In genomic region chr18:9925795-9926194, GRCh38 we compare ENCODE assay signal across 25 cellular contexts. TPM values are rescaled to one million over a fixed set of nuclear protein-coding genes. Genes with fewer than 3 reads are reported as not detected.
DNase-seq lines count a peak whose midpoint lies in the region; ATAC-seq, FAIRE-seq and TF ChIP-seq lines count a peak whose summit lies in the region.
"Had no signal": no experiment of that assay in that cellular context is flagged by ENCODE, and none has a peak within 500 bp of the region (broad histone marks: within the 10 kb centered on the region; RNA-seq: fewer than 3 reads in every experiment).

No MANE protein-coding gene starts in this region.

- no peaks in the 10 kb centered on the region for H3K9me2 ChIP-seq in Loucy (replicated peaks; ENCODE audit: low read depth, low read length)

- POLR2A ChIA-PET in A549 (lab: Yijun Ruan, JAX) = no interaction called here

- no peak overlapping the region for H3K27ac ChIP-seq in A549

- H3K27ac Mint-ChIP-seq in endothelial cell (ENCODE audit: unreplicated experiment) (peak overlapping the region; percentile 42), osteocyte (ENCODE audit: unreplicated experiment) (peak overlapping the region; percentile 67)
- H3K27ac Mint-ChIP-seq: activated CD8-positive, alpha-beta memory T cell treated with anti-CD3 and anti-CD28 coated beads, Interleukin-2, amount 10 ng/mL, durations not matched to agents 7 days and 5 days; nephron; T-cell had no signal

- H3K4me1 Mint-ChIP-seq in endothelial cell (ENCODE audit: unreplicated experiment) (peaks cover 55% of the 10 kb centered on the region), osteocyte (ENCODE audit: unreplicated experiment) (peaks cover 60% of the 10 kb centered on the region)

- ATAC-seq in A549 (no peak), omental fat pad (ENCODE audit: low FRiP score) (no peak)
- ATAC-seq: activated CD8-positive, alpha-beta memory T cell treated with anti-CD3 and anti-CD28 coated beads, Interleukin-2, amount 10 ng/mL, durations not matched to agents 7 days and 5 days; CD8-positive, alpha-beta T cell; PC-3; T-cell had no signal

- CTCF ChIA-PET in A549 (lab: Yijun Ruan, JAX) = interaction anchor here (1.3 kb wide), 1 partner anchor 10 kb away, joined by 3 read pairs; no protein-coding TSS in a partner anchor

- no peaks in the 10 kb centered on the region for H3K36me3 Mint-ChIP-seq in endothelial cell (ENCODE audit: low read depth, unreplicated experiment)
- no peaks in the 10 kb centered on the region for H3K36me3 Mint-ChIP-seq in osteocyte (ENCODE audit: unreplicated experiment)
- H3K36me3 Mint-ChIP-seq: activated CD8-positive, alpha-beta memory T cell treated with anti-CD3 and anti-CD28 coated beads, Interleukin-2, amount 10 ng/mL, durations not matched to agents 7 days and 5 days; CD8-positive, alpha-beta T cell; T-cell had no signal

- TF ChIP-seq RAD21 in A549 (conservative IDR thresholded peaks at IDR 0.05 in 1 of 2, IDR thresholded peaks at IDR 0.05 in 1 of 2) = no peak

- no peak overlapping the region for H3K4me3 ChIP-seq in A549
- no peak overlapping the region for H3K4me3 ChIP-seq in Loucy (ENCODE audit: low read length, poor library complexity, severe bottlenecking)

- no peak overlapping the region for H3K9ac ChIP-seq in Loucy (ENCODE audit: low read depth, low read length, poor library complexity, severe bottlenecking)

- no peak overlapping the region for H3K4me3 Mint-ChIP-seq in endothelial cell (ENCODE audit: unreplicated experiment)
- H3K4me3 Mint-ChIP-seq in osteocyte (ENCODE audit: unreplicated experiment) = no peak overlapping the region
- H3K4me3 Mint-ChIP-seq: activated CD8-positive, alpha-beta memory T cell treated with anti-CD3 and anti-CD28 coated beads, Interleukin-2, amount 10 ng/mL, durations not matched to agents 7 days and 5 days; CD8-positive, alpha-beta T cell; nephron had no signal

- TF ChIP-seq CTCF in A549 (IDR thresholded peaks at IDR 0.05) = no peak
- no peak for TF ChIP-seq CTCF in Loucy (conservative IDR thresholded peaks at IDR 0.05; ENCODE audit: low read length)
- TF ChIP-seq CTCF in endothelial cell (IDR thresholded peaks at IDR 0.05; ENCODE audit: unreplicated experiment) = no peak
- no peak for TF ChIP-seq CTCF in osteocyte (IDR thresholded peaks at IDR 0.05)
- no peak for TF ChIP-seq CTCF in omental fat pad (IDR thresholded peaks at IDR 0.05)

- H3K27me3 ChIP-seq in Loucy (ENCODE audit: insufficient read depth, low read length, poor library complexity, severe bottlenecking) = no peaks in the 10 kb centered on the region

- TF ChIP-seq POLR2A in A549 (IDR thresholded peaks at IDR 0.05; ENCODE audit: low read length) = no peak

- no peak overlapping the region for H2AFZ ChIP-seq in Loucy (ENCODE audit: low read length)

- no peaks in the 10 kb centered on the region for H3K9me3 ChIP-seq in A549
- H3K9me3 ChIP-seq in Loucy (ENCODE audit: insufficient read depth, low read depth, low read length) = no peaks in the 10 kb centered on the region

- peak overlapping the region; percentile 44 for H3K4me2 ChIP-seq in A549
- H3K4me2 ChIP-seq in Loucy (ENCODE audit: low read depth, low read length, poor library complexity, severe bottlenecking) = peak overlapping the region; percentile 25

- H3K4me1 ChIP-seq in A549 (peaks cover 76% of the 10 kb centered on the region), Loucy (ENCODE audit: insufficient read depth, low read length, poor library complexity, severe bottlenecking) (peaks cover 62% of the 10 kb centered on the region)

- no peak for FAIRE-seq in A549 (lab: Jason Lieb, UNC)
- FAIRE-seq: GM19239, urothelium cell line had no signal

- 73% methylated on average over 4 of the region's 4 CpGs for WGBS in A549 (ENCODE audit: missing lambda C conversion rate)

- no peak for TF ChIP-seq EP300 in A549 (IDR thresholded peaks at IDR 0.05)

- H3K9me3 Mint-ChIP-seq in endothelial cell (ENCODE audit: unreplicated experiment) = no peaks in the 10 kb centered on the region
- no peaks in the 10 kb centered on the region for H3K9me3 Mint-ChIP-seq in osteocyte (ENCODE audit: unreplicated experiment)
- H3K9me3 Mint-ChIP-seq: CD8-positive, alpha-beta T cell; nephron; T-cell had no signal

- H3F3A ChIP-seq in Loucy (ENCODE audit: low read depth) = no peaks in the 10 kb centered on the region

- DNase-seq in A549 (ENCODE audit: low read depth in 1 of 2, low spot score in 1 of 2) (no peak), endothelial cell (ENCODE audit: low spot score) (no peak), osteocyte (ENCODE audit: extremely low spot score, unreplicated experiment) (no peak), NCI-H510A treated with DMSO at 0.1 percent for 48 hours (lab: John Stamatoyannopoulos, UW) (no peak), omental fat pad (ENCODE audit: low spot score) (no peak), amniotic stem cell (lab: John Stamatoyannopoulos, UW) (no peak), Kasumi-1 (lab: John Stamatoyannopoulos, UW) (no peak)
- DNase-seq: activated CD4-positive, alpha-beta T cell treated with anti-CD3 and anti-CD28 coated beads for 48 hours; activated CD8-positive, alpha-beta memory T cell treated with anti-CD3 and anti-CD28 coated beads, Interleukin-2, amount 10 ng/mL, durations not matched to agents 7 days and 5 days; CD8-positive, alpha-beta T cell; NCI-H2171 treated with DMSO at 0.1 percent for 48 hours; NCI-H774; PC-3; SHP77; stimulated activated CD8-positive, alpha-beta memory T cell treated with anti-CD3 and anti-CD28 coated beads, Interleukin-4, amount 100 ng/mL, for 48 hours; T-cell had no signal

- H3K27me3 Mint-ChIP-seq in endothelial cell (ENCODE audit: unreplicated experiment) (no peaks in the 10 kb centered on the region), osteocyte (ENCODE audit: unreplicated experiment) (no peaks in the 10 kb centered on the region)
- H3K27me3 Mint-ChIP-seq: activated CD8-positive, alpha-beta memory T cell treated with anti-CD3 and anti-CD28 coated beads, Interleukin-2, amount 10 ng/mL, durations not matched to agents 7 days and 5 days; T-cell had no signal

- H3K36me3 ChIP-seq in Loucy (ENCODE audit: insufficient read depth, low read length) = no peaks in the 10 kb centered on the region; the same call in 1 of the 2 replicates

- H4K20me1 ChIP-seq in Loucy (ENCODE audit: insufficient read depth, low read length, poor library complexity, severe bottlenecking) = peaks cover 98% of the 10 kb centered on the region

- H3K79me2 ChIP-seq in Loucy (ENCODE audit: insufficient read depth, low read length) = peaks cover 100% of the 10 kb centered on the region

TF ChIP-seq in A549, 52 proteins besides CTCF, POLR2A, EP300 and RAD21:
- TF ChIP-seq KDM5A (IDR thresholded peaks at IDR 0.05) (no peak), ZNF302 (CRISPR knock-in tag; IDR thresholded peaks at IDR 0.05) (no peak), USF2 (IDR thresholded peaks at IDR 0.05) (no peak), RNF2 (IDR thresholded peaks at IDR 0.05; ENCODE audit: borderline replicate concordance, low read depth) (no peak), JUNB (IDR thresholded peaks at IDR 0.05) (no peak)

RNA-seq across cellular contexts. Expression of gene VAPA, which starts 12.0 kb away (rescaled TPM):
- 356 and 391 TPM in 2 replicates for polyA plus RNA-seq in A549 (2011; rRNA removed)
- 99.8 and 102 TPM in 2 replicates for polyA plus RNA-seq in A549 (2012; cell fraction: cytosol; rRNA removed)
- 37.3 and 47.0 TPM in 2 replicates for polyA plus RNA-seq in A549 (2012; cell fraction: nucleus; rRNA removed)
- 158 to 166 TPM (median 161 TPM) in 3 replicates for polyA plus RNA-seq in A549 (2017; fragmentation: RNase III; extraction: RNeasy Plus Mini Kit Qiagen cat#74134 plus additional on column Dnase treatment)
- polyA minus RNA-seq in A549 (2011; rRNA and poly(A)+ RNA removed) = 72.5 and 89.1 TPM in 2 replicates
- total RNA-seq in endothelial cell (ENCODE audit: unreplicated experiment) = 180 TPM
- total RNA-seq in osteocyte = 157 and 163 TPM in 2 replicates
- total RNA-seq in omental fat pad = 100 to 1,000 TPM; 173 to 345 (median 246) TPM

RNA-seq across cellular contexts. Expression of gene TXNDC2, which starts 40.0 kb away (rescaled TPM):
- polyA plus RNA-seq in A549 (2011; rRNA removed) (0.16 TPM in 1 of 2 replicates, not detected in the other), A549 (2017; fragmentation: RNase III; extraction: RNeasy Plus Mini Kit Qiagen cat#74134 plus additional on column Dnase treatment) (0.06 to 0.12 TPM in 2 of 3 replicates, not detected in the other)
- polyA plus RNA-seq in A549 (2012; cell fraction: cytosol; rRNA removed) = 0.05 and 0.09 TPM in 2 replicates
- 0.12 TPM in 1 of 2 replicates, not detected in the other for polyA plus RNA-seq in A549 (2012; cell fraction: nucleus; rRNA removed)
- polyA minus RNA-seq in A549 (2011; rRNA and poly(A)+ RNA removed) = 0.37 TPM in 1 of 2 replicates, not detected in the other
- total RNA-seq in endothelial cell (ENCODE audit: unreplicated experiment) (not detected), osteocyte (0.11 and 0.29 TPM in 2 replicates), omental fat pad (under 1 TPM in 2 of 4 donors, not detected in 2; 0.24 to 0.44 TPM)
- total RNA-seq: activated CD8-positive, alpha-beta memory T cell treated with anti-CD3 and anti-CD28 coated beads, Interleukin-2, amount 10 ng/mL, durations not matched to agents 7 days and 5 days; CD8-positive, alpha-beta T cell; dermis blood vessel endothelial cell; frontal cortex; kidney epithelial cell; MCF 10A; renal cortical epithelial cell; T-cell had no signal
